In genomic region chr7:26627871-26628270, GRCh38 we compare ENCODE assay signal across 25 cellular contexts.
DNase-seq lines count a peak whose midpoint lies in the region; ATAC-seq, FAIRE-seq and TF ChIP-seq lines count a peak whose summit lies in the region.
"Had no signal": no experiment of that assay in that cellular context is flagged by ENCODE, and none has a peak within 500 bp of the region (broad histone marks: within the 10 kb centered on the region; RNA-seq: fewer than 3 reads in every experiment).

No MANE protein-coding gene starts in this region.

- H3K79me2 ChIP-seq in H1 (ENCODE audit: control insufficient read depth in 1 of 2, insufficient read depth in 2 of 2, low read length in 2 of 2) = no peaks in the 10 kb centered on the region

- TF ChIP-seq CTCF in H1 (IDR thresholded peaks at IDR 0.05; ENCODE audit: control extremely low read depth in 1 of 3, insufficient read depth in 1 of 3, low read depth in 1 of 3, low read length in 3 of 3) = no peak
- no peak for TF ChIP-seq CTCF in prostate gland (IDR thresholded peaks at IDR 0.05)
- TF ChIP-seq CTCF in progenitor cell of endocrine pancreas (IDR thresholded peaks at IDR 0.05; ENCODE audit: unreplicated experiment) = no peak

- H3K9me3 ChIP-seq in H1 (ENCODE audit: insufficient read depth in 2 of 2, low read depth in 1 of 2, low read length in 1 of 2) (no peaks in the 10 kb centered on the region), prostate gland (no peaks in the 10 kb centered on the region)
- H3K9me3 ChIP-seq: BLaER1 treated with 17β-estradiol and CSF1 and Interleukin-3, amounts not matched to agents 10 nM and 100 nM had no signal

- no peak overlapping the region for H2BK20ac ChIP-seq in H1 (ENCODE audit: low read length)

- H2BK5ac ChIP-seq in H1 (ENCODE audit: low read depth, low read length) = 0 out of 2 replicates have a peak overlapping the region, but pooled peaks have one; percentile 24

- 94% methylated on average over 9 of the region's 12 CpGs; no CpG with 5 or more reads in 1 of the 2 experiments for WGBS in H1 (ENCODE audit: extremely low coverage in 1 of 2, insufficient coverage in 1 of 2, insufficient read length in 1 of 2, insufficient replicate concordance in 2 of 2, low coverage in 1 of 2, low lambda C conversion rate in 2 of 2, missing lambda C conversion rate in 1 of 2), 2 experiments
- WGBS in prostate gland = 64% methylated on average over 8 of the region's 12 CpGs

- no peaks in the 10 kb centered on the region for H3K4me1 Mint-ChIP-seq in stimulated activated memory B cell treated with anti-CD40 and anti-IgM and Interleukin-4, amounts not matched to agents 10 μg/mL and 1 μg/mL and 100 μg/mL, for 72 hours
- H3K4me1 Mint-ChIP-seq in progenitor cell of endocrine pancreas (ENCODE audit: low read depth) = no peaks in the 10 kb centered on the region
- H3K4me1 Mint-ChIP-seq: activated naive CD4-positive, alpha-beta T cell treated with anti-CD3 and anti-CD28 coated beads, Interleukin-2, amount 50 U/mL, for 24 hours had no signal

- H4K20me1 ChIP-seq in H1 (replicated peaks in 1 of 2; ENCODE audit: control insufficient read depth in 1 of 2, insufficient read depth in 2 of 2, low read length in 2 of 2) = no peaks in the 10 kb centered on the region
- H4K20me1 ChIP-seq: BLaER1 treated with 17β-estradiol and CSF1 and Interleukin-3, amounts not matched to agents 10 nM and 100 nM had no signal

- H3K4ac ChIP-seq in H1 (replicated peaks; ENCODE audit: insufficient read length, low read depth, low read length) = no peak overlapping the region

- POLR2A ChIA-PET in H1 (lab: Charles Lee; ENCODE audit: partially characterized antibody) = no interaction called here

- H3K27ac ChIP-seq in H1 (ENCODE audit: low read depth, low read length) = no peak overlapping the region
- H3K27ac ChIP-seq in prostate gland = no peak overlapping the region
- H3K27ac ChIP-seq: BLaER1 treated with 17β-estradiol and CSF1 and Interleukin-3, amounts not matched to agents 10 nM and 100 nM; brain microvascular endothelial cell had no signal

- TF ChIP-seq RAD21 in H1 (IDR thresholded peaks at IDR 0.05 in 1 of 2, conservative IDR thresholded peaks at IDR 0.05 in 1 of 2; ENCODE audit: low read depth in 2 of 2, low read length in 2 of 2) = no peak

- H3K36me3 Mint-ChIP-seq in stimulated activated memory B cell treated with anti-CD40 and anti-IgM and Interleukin-4, amounts not matched to agents 10 μg/mL and 1 μg/mL and 100 μg/mL, for 72 hours = peaks cover 5% of the 10 kb centered on the region
- H3K36me3 Mint-ChIP-seq in progenitor cell of endocrine pancreas (ENCODE audit: insufficient read depth) = no peaks in the 10 kb centered on the region
- H3K36me3 Mint-ChIP-seq: activated naive CD4-positive, alpha-beta T cell treated with anti-CD3 and anti-CD28 coated beads, Interleukin-2, amount 50 U/mL, for 24 hours; natural killer cell treated with Interleukin-12 subunit alpha and Interleukin-12 subunit beta and Interleukin-15 and Interleukin-18, amount 100 ng/mL, for 72 hours had no signal

- DNase-seq in SHP77 (lab: John Stamatoyannopoulos, UW) (peak; percentile 29 to 36), SHP77 treated with DMSO at 0.1 percent for 48 hours (lab: John Stamatoyannopoulos, UW) (no peak), NCI-H2196 treated with DMSO at 0.1 percent for 48 hours (lab: John Stamatoyannopoulos, UW; ENCODE audit: unreplicated experiment) (peak; percentile 75), H1 (ENCODE audit: low read depth in 1 of 2, low spot score in 2 of 2) (peak in 1 of 2 experiments; percentile 29), prostate gland (ENCODE audit: low spot score) (no peak), progenitor cell of endocrine pancreas (ENCODE audit: low spot score, unreplicated experiment) (no peak)
- DNase-seq in activated CD8-positive, alpha-beta memory T cell treated with anti-CD3 and anti-CD28 coated beads for 24 hours = no peak
- DNase-seq: 8988T; activated CD4-positive, alpha-beta T cell treated with anti-CD3 and anti-CD28 coated beads, Interleukin-2, amount 50 U/mL, for 1 hour; activated T-cell treated with anti-CD3 and anti-CD28 coated beads, Interleukin-2, amount 50 U/mL, for 1 hour; brain microvascular endothelial cell; DND-41; KBM-7; mammary epithelial cell; NCI-H1436; NK-92 treated with Interleukin-12 subunit alpha and Interleukin-12 subunit beta, amount 100 ng/mL, for 24 hours; stimulated activated CD4-positive, alpha-beta T cell treated with anti-CD3 and anti-CD28 coated beads, Interleukin-15, amount 100 ng/mL, for 24 hours; SW 1271; trophoblast cell had no signal

- H3K23me2 ChIP-seq in H1 (ENCODE audit: low read depth, low read length) = no peaks in the 10 kb centered on the region

- no peak overlapping the region for H2AFZ ChIP-seq in H1 (ENCODE audit: low read length)

- intact Hi-C loops in prostate gland (cut with DNase I) = no loop called here

- H4K91ac ChIP-seq in H1 (replicated peaks; ENCODE audit: insufficient read length, low read length) = no peak overlapping the region

- no peak overlapping the region for H2BK120ac ChIP-seq in H1 (replicated peaks; ENCODE audit: low read depth, low read length)

- no peak overlapping the region for H2AK5ac ChIP-seq in H1 (ENCODE audit: low read depth, low read length)

- no peak overlapping the region for H3K23ac ChIP-seq in H1 (ENCODE audit: insufficient read length)

- ATAC-seq in stimulated activated memory B cell treated with anti-CD40 and anti-IgM and Interleukin-4, amounts not matched to agents 10 μg/mL and 1 μg/mL and 100 μg/mL, for 72 hours = peak; percentile 22
- ATAC-seq: natural killer cell treated with Interleukin-12 subunit alpha and Interleukin-12 subunit beta and Interleukin-15 and Interleukin-18, amount 100 ng/mL, for 72 hours had no signal

- H3K9me3 Mint-ChIP-seq in stimulated activated memory B cell treated with anti-CD40 and anti-IgM and Interleukin-4, amounts not matched to agents 10 μg/mL and 1 μg/mL and 100 μg/mL, for 72 hours = peaks cover 2% of the 10 kb centered on the region
- no peaks in the 10 kb centered on the region for H3K9me3 Mint-ChIP-seq in progenitor cell of endocrine pancreas (ENCODE audit: low read depth)
- H3K9me3 Mint-ChIP-seq: activated naive CD4-positive, alpha-beta T cell treated with anti-CD3 and anti-CD28 coated beads, Interleukin-2, amount 50 U/mL, for 24 hours; natural killer cell treated with Interleukin-12 subunit alpha and Interleukin-12 subunit beta and Interleukin-15 and Interleukin-18, amount 100 ng/mL, for 72 hours; stimulated activated naive CD8-positive, alpha-beta T cell treated with anti-CD3 and anti-CD28 coated beads, Interleukin-15, Interleukin-2, amounts not matched to agents 100 ng/mL and 50 ng/mL, for 24 hours had no signal

- no peak overlapping the region for H3K4me2 ChIP-seq in H1 (ENCODE audit: insufficient read depth in 1 of 2, low read depth in 2 of 2, low read length in 2 of 2)
- H3K4me2 ChIP-seq: BLaER1 treated with 17β-estradiol and CSF1 and Interleukin-3, amounts not matched to agents 10 nM and 100 nM had no signal

- no peak overlapping the region for H3K27ac Mint-ChIP-seq in stimulated activated memory B cell treated with anti-CD40 and anti-IgM and Interleukin-4, amounts not matched to agents 10 μg/mL and 1 μg/mL and 100 μg/mL, for 72 hours
- H3K27ac Mint-ChIP-seq in progenitor cell of endocrine pancreas = no peak overlapping the region
- H3K27ac Mint-ChIP-seq: activated naive CD4-positive, alpha-beta T cell treated with anti-CD3 and anti-CD28 coated beads, Interleukin-2, amount 50 U/mL, for 24 hours; natural killer cell treated with Interleukin-12 subunit alpha and Interleukin-12 subunit beta and Interleukin-15 and Interleukin-18, amount 100 ng/mL, for 72 hours; stimulated activated naive CD8-positive, alpha-beta T cell treated with anti-CD3 and anti-CD28 coated beads, Interleukin-15, Interleukin-2, amounts not matched to agents 100 ng/mL and 50 ng/mL, for 24 hours had no signal

- H3K4me3 Mint-ChIP-seq in stimulated activated memory B cell treated with anti-CD40 and anti-IgM and Interleukin-4, amounts not matched to agents 10 μg/mL and 1 μg/mL and 100 μg/mL, for 72 hours = no peak overlapping the region
- no peak overlapping the region for H3K4me3 Mint-ChIP-seq in progenitor cell of endocrine pancreas (ENCODE audit: low read depth)
- H3K4me3 Mint-ChIP-seq: activated naive CD4-positive, alpha-beta T cell treated with anti-CD3 and anti-CD28 coated beads, Interleukin-2, amount 50 U/mL, for 24 hours; natural killer cell treated with Interleukin-12 subunit alpha and Interleukin-12 subunit beta and Interleukin-15 and Interleukin-18, amount 100 ng/mL, for 72 hours; stimulated activated naive CD8-positive, alpha-beta T cell treated with anti-CD3 and anti-CD28 coated beads, Interleukin-15, Interleukin-2, amounts not matched to agents 100 ng/mL and 50 ng/mL, for 24 hours had no signal

- H3K4me3 ChIP-seq in H1 (ENCODE audit: extremely low read depth in 1 of 4, insufficient read depth in 2 of 4, low read depth in 3 of 4, low read length in 4 of 4) (no peak overlapping the region), prostate gland (no peak overlapping the region)
- H3K4me3 ChIP-seq: BLaER1 treated with 17β-estradiol and CSF1 and Interleukin-3, amounts not matched to agents 10 nM and 100 nM had no signal

- no peaks in the 10 kb centered on the region for H3K4me1 ChIP-seq in H1 (replicated peaks in 1 of 4; ENCODE audit: control insufficient read depth in 3 of 4, insufficient read depth in 4 of 4, low read length in 3 of 4)
- H3K4me1 ChIP-seq in prostate gland (replicated peaks) = no peaks in the 10 kb centered on the region
- H3K4me1 ChIP-seq: BLaER1 treated with 17β-estradiol and CSF1 and Interleukin-3, amounts not matched to agents 10 nM and 100 nM had no signal

- H3K27me3 ChIP-seq in H1 (replicated peaks in 1 of 4; ENCODE audit: control insufficient read depth in 3 of 4, extremely low read depth in 1 of 4, insufficient read depth in 3 of 4, low read length in 3 of 4) (no peaks in the 10 kb centered on the region; a peak in 1 of 7 replicates), prostate gland (replicated peaks; ENCODE audit: insufficient read depth) (no peaks in the 10 kb centered on the region)
- H3K27me3 ChIP-seq: BLaER1 treated with 17β-estradiol and CSF1 and Interleukin-3, amounts not matched to agents 10 nM and 100 nM; brain microvascular endothelial cell had no signal

- no peaks in the 10 kb centered on the region for H3K27me3 Mint-ChIP-seq in stimulated activated memory B cell treated with anti-CD40 and anti-IgM and Interleukin-4, amounts not matched to agents 10 μg/mL and 1 μg/mL and 100 μg/mL, for 72 hours
- H3K27me3 Mint-ChIP-seq in progenitor cell of endocrine pancreas = peaks cover 11% of the 10 kb centered on the region

- H3K56ac ChIP-seq in H1 (replicated peaks; ENCODE audit: insufficient read length, low read depth, low read length) = no peak overlapping the region

- H3K14ac ChIP-seq in H1 (ENCODE audit: insufficient read length) = no peak overlapping the region

- TF ChIP-seq EP300 in H1 (IDR thresholded peaks at IDR 0.05; ENCODE audit: borderline replicate concordance in 1 of 2, low read depth in 2 of 2, low read length in 2 of 2) = no peak

- CTCF ChIA-PET in H1 (lab: Charles Lee; ENCODE audit: partially characterized antibody) = interaction anchor here (0.6 to 1.9 kb wide), 6 partner anchors 40 to 251 kb away, joined by 3 to 4 read pairs (median 3); no protein-coding TSS in a partner anchor

- H2BK15ac ChIP-seq in H1 (ENCODE audit: low read length) = no peak overlapping the region

- FAIRE-seq in H1 (lab: Jason Lieb, UNC) = no peak
- FAIRE-seq: H54 had no signal

- H4K5ac ChIP-seq in H1 (ENCODE audit: insufficient read length, low read depth, low read length) = no peak overlapping the region

- no peak for TF ChIP-seq POLR2A in H1 (IDR thresholded peaks at IDR 0.05; ENCODE audit: control extremely low read depth in 1 of 2, low read depth in 2 of 2, low read length in 2 of 2)
- TF ChIP-seq POLR2A in prostate gland (IDR thresholded peaks at IDR 0.05) = no peak

- H4K8ac ChIP-seq in H1 (ENCODE audit: extremely low read depth, insufficient read depth, low read length) = no peak overlapping the region; the same call in 1 of the 2 replicates

- no peak overlapping the region for H2BK12ac ChIP-seq in H1 (ENCODE audit: low read depth, low read length)

- H3K36me3 ChIP-seq in H1 (ENCODE audit: control insufficient read depth in 2 of 4, insufficient read depth in 4 of 4, low read length in 3 of 4) (no peaks in the 10 kb centered on the region), prostate gland (no peaks in the 10 kb centered on the region)
- H3K36me3 ChIP-seq: BLaER1 treated with 17β-estradiol and CSF1 and Interleukin-3, amounts not matched to agents 10 nM and 100 nM; brain microvascular endothelial cell had no signal

- H3K79me1 ChIP-seq in H1 (ENCODE audit: low read depth, low read length) = no peaks in the 10 kb centered on the region

- no peak overlapping the region for H3K18ac ChIP-seq in H1 (ENCODE audit: extremely low read depth, low read length)

- H3K9ac ChIP-seq in H1 (replicated peaks in 1 of 4; ENCODE audit: extremely low read depth in 1 of 4, low read depth in 3 of 4, low read length in 3 of 4) = no peak overlapping the region
- H3K9ac ChIP-seq: BLaER1 treated with 17β-estradiol and CSF1 and Interleukin-3, amounts not matched to agents 10 nM and 100 nM had no signal

Comparison
In these comparisons a context has a peak if more than half of its experiments do, and no peak if none do; other contexts are left out.
1. DNase-seq: peak in SHP77 (2 of 2) and NCI-H2196 treated with DMSO at 0.1 percent for 48 hours (single experiment); none in SHP77 treated with DMSO at 0.1 percent for 48 hours (single experiment), activated CD8-positive, alpha-beta memory T cell treated with anti-CD3 and anti-CD28 coated beads for 24 hours (single experiment), prostate gland (single experiment) and progenitor cell of endocrine pancreas (single experiment).